In genomic region chr19:1037553-1038115, GRCh38 we compare ENCODE assay signal across 11 cellular contexts. TPM values are rescaled to one million over a fixed set of nuclear protein-coding genes. Genes with fewer than 3 reads are reported as not detected.
DNase-seq lines count a peak whose midpoint lies in the region; ATAC-seq and TF ChIP-seq lines count a peak whose summit lies in the region.
"Had no signal": no experiment of that assay in that cellular context is flagged by ENCODE, and none has a peak within 500 bp of the region (broad histone marks: within the 10 kb centered on the region; RNA-seq: fewer than 3 reads in every experiment).

No MANE protein-coding gene starts in this region.

- H3K4me1 ChIP-seq in CD4-positive, CD25-positive, alpha-beta regulatory T cell (ENCODE audit: control insufficient read depth, insufficient read depth, low read length, poor library complexity, severe bottlenecking): peaks cover 45% of the 10 kb centered on the region
- peaks cover 16 to 49% of the 10 kb centered on the region in 2 experiments for H3K4me1 ChIP-seq in HCT116 (ENCODE audit: control insufficient read depth in 1 of 2, insufficient read depth in 2 of 2, low read length in 2 of 2)
- peaks cover 30 to 49% of the 10 kb centered on the region in 2 donors for H3K4me1 ChIP-seq in naive thymus-derived CD4-positive, alpha-beta T cell (ENCODE audit: control insufficient read depth in 2 of 2, insufficient read depth in 2 of 2, low read length in 2 of 2)
- peaks cover 10% of the 10 kb centered on the region for H3K4me1 ChIP-seq in GM23338 (ENCODE audit: insufficient read depth)

- H3K36me3 ChIP-seq in CD4-positive, CD25-positive, alpha-beta regulatory T cell (ENCODE audit: control insufficient read depth, insufficient read depth, low read length): peaks cover 35% of the 10 kb centered on the region
- H3K36me3 ChIP-seq in HCT116 (ENCODE audit: control insufficient read depth in 1 of 2, insufficient read depth in 2 of 2, low read length in 2 of 2): peaks cover 8 to 12% of the 10 kb centered on the region in 2 experiments; a peak in 3 of 4 replicates
- peaks cover 8 to 37% (median 11%) of the 10 kb centered on the region in 3 experiments for H3K36me3 ChIP-seq in naive thymus-derived CD4-positive, alpha-beta T cell (ENCODE audit: control insufficient read depth in 2 of 3, insufficient read depth in 3 of 3, low read length in 3 of 3)
- peaks cover 22% of the 10 kb centered on the region for H3K36me3 ChIP-seq in GM23338 (ENCODE audit: insufficient read depth)

- TF ChIP-seq POLR2A in HCT116 (IDR thresholded peaks at IDR 0.05; ENCODE audit: borderline replicate concordance, extremely low read depth, insufficient read depth, insufficient read length): no peak

- intact Hi-C loops in HCT116 (cut with micrococcal nuclease): no loop called here
- intact Hi-C loops in activated T-helper 2 cell treated with anti-CD3 and anti-CD28 coated beads, Interferon-gamma antibody, Interleukin-2, Interleukin-4, amounts not matched to agents 10 μg/mL and 5 μg/mL and 100 μg/mL, durations not matched to agents 14 hours and 24 hours and 36 hours (cut with micrococcal nuclease): loop anchor here (2.0 kb wide), 3 partner anchors 17 to 203 kb away; partner anchors contain the start of genes ATP5F1D, RNU6-2 and TMEM259
- intact Hi-C loops in naive thymus-derived CD4-positive, alpha-beta T cell (cut with micrococcal nuclease): loop anchor here (2.0 to 5.0 kb wide), 2 partner anchors 37 to 40 kb away; partner anchors contain the start of gene GRIN3B (in 1 of the 2)

- H3K9me2 ChIP-seq in HCT116 (ENCODE audit: insufficient read depth) (no peaks in the 10 kb centered on the region), GM23338 (ENCODE audit: insufficient read depth) (no peaks in the 10 kb centered on the region)

- H3K27me3 ChIP-seq in CD4-positive, CD25-positive, alpha-beta regulatory T cell (ENCODE audit: control insufficient read depth, insufficient read depth, low read length): no peaks in the 10 kb centered on the region
- no peaks in the 10 kb centered on the region for H3K27me3 ChIP-seq in HCT116 (ENCODE audit: insufficient read depth, low read length)
- no peaks in the 10 kb centered on the region for H3K27me3 ChIP-seq in naive thymus-derived CD4-positive, alpha-beta T cell (ENCODE audit: control insufficient read depth in 2 of 2, insufficient read depth in 2 of 2, low read length in 2 of 2)
- H3K27me3 ChIP-seq in GM23338 (ENCODE audit: insufficient read depth): no peaks in the 10 kb centered on the region

- ATAC-seq in CD4-positive, CD25-positive, alpha-beta regulatory T cell (ENCODE audit: low read depth in 2 of 2): no peak
- ATAC-seq in HCT116: no peak
- no peak for ATAC-seq in naive thymus-derived CD4-positive, alpha-beta T cell
- ATAC-seq in GM23338: no peak
- no peak for ATAC-seq in GM21737 (IDR thresholded peaks at IDR 0.05; ENCODE audit: unreplicated experiment)

- H3K27ac ChIP-seq in CD4-positive, CD25-positive, alpha-beta regulatory T cell (ENCODE audit: insufficient read depth, low read length, poor library complexity, severe bottlenecking): peak overlapping the region; percentile 63
- peak overlapping the region; percentile 36; the same call in 1 of the 2 replicates for H3K27ac ChIP-seq in HCT116 (ENCODE audit: low read depth, low read length)
- peak overlapping the region; percentile 60 for H3K27ac ChIP-seq in naive thymus-derived CD4-positive, alpha-beta T cell (ENCODE audit: low read depth, low read length)
- H3K27ac ChIP-seq in GM23338 (ENCODE audit: low read depth): no peak overlapping the region

- H3K9me3 Mint-ChIP-seq in CD4-positive, CD25-positive, alpha-beta regulatory T cell: peaks cover 0 to 2% (median 0%) of the 10 kb centered on the region in 7 donors
- no peaks in the 10 kb centered on the region for H3K9me3 Mint-ChIP-seq in activated T-helper 2 cell treated with anti-CD3 and anti-CD28 coated beads, Interferon-gamma antibody, Interleukin-2, Interleukin-4, amounts not matched to agents 10 μg/mL and 5 μg/mL and 100 μg/mL, durations not matched to agents 14 hours and 24 hours and 36 hours
- peaks cover 0 to 2% (median 0%) of the 10 kb centered on the region in 11 donors for H3K9me3 Mint-ChIP-seq in naive thymus-derived CD4-positive, alpha-beta T cell
- peaks cover 2% of the 10 kb centered on the region; the same call in 2 of the 3 replicates for H3K9me3 Mint-ChIP-seq in GM23338

- no TSS peak for BruUV-seq in HCT116 (replicated peaks; lab: Mats Ljungman, UMichigan)

- POLR2A ChIA-PET in HCT116 (lab: Charles Lee): interaction anchor here (7.8 kb wide), 1 partner anchor 10 kb away, joined by 85 read pairs; the partner anchor contains the start of gene CNN2
- POLR2A ChIA-PET in naive thymus-derived CD4-positive, alpha-beta T cell (lab: Charles Lee): interaction anchor here (0.6 to 9.4 kb wide), 12 partner anchors 9 to 362 kb away, joined by 3 to 342 read pairs (median 5); partner anchors contain the start of genes ARHGAP45, CNN2, RNU6-2 and TMEM259

- H3K4me3 Mint-ChIP-seq in CD4-positive, CD25-positive, alpha-beta regulatory T cell: peak overlapping the region; percentile 73 to 99 (median 95)
- H3K4me3 Mint-ChIP-seq in activated T-helper 2 cell treated with anti-CD3 and anti-CD28 coated beads, Interferon-gamma antibody, Interleukin-2, Interleukin-4, amounts not matched to agents 10 μg/mL and 5 μg/mL and 100 μg/mL, durations not matched to agents 14 hours and 24 hours and 36 hours (ENCODE audit: low read depth): peak overlapping the region; percentile 58
- H3K4me3 Mint-ChIP-seq in naive thymus-derived CD4-positive, alpha-beta T cell: peak overlapping the region; percentile 32 to 100 (median 98)
- no peak overlapping the region; the same call in 2 of the 3 replicates for H3K4me3 Mint-ChIP-seq in GM23338

- peak overlapping the region; percentile 13 for H3K4me3 ChIP-seq in CD4-positive, CD25-positive, alpha-beta regulatory T cell (ENCODE audit: low read depth, low read length)
- H3K4me3 ChIP-seq in HCT116 (replicated peaks in 1 of 2; ENCODE audit: low read depth in 1 of 2, low read length in 2 of 2) (no peak overlapping the region), GM23338 (no peak overlapping the region)
- H3K4me3 ChIP-seq in naive thymus-derived CD4-positive, alpha-beta T cell (ENCODE audit: low read length): peak overlapping the region; percentile 43

- H3F3A ChIP-seq in GM23338 (replicated peaks; ENCODE audit: low read depth): peaks cover 46% of the 10 kb centered on the region

- TF ChIP-seq RAD21 in HCT116 (IDR thresholded peaks at IDR 0.05; ENCODE audit: low read depth): no peak

- TF ChIP-seq CTCF in HCT116 (IDR thresholded peaks at IDR 0.05 in 2 of 3, conservative IDR thresholded peaks at IDR 0.05 in 1 of 3; ENCODE audit: borderline replicate concordance in 1 of 3, insufficient read depth in 1 of 3, low read depth in 2 of 3, low read length in 2 of 3): no peak
- TF ChIP-seq CTCF in GM23338 (conservative IDR thresholded peaks at IDR 0.05; ENCODE audit: low read depth in 2 of 2): no peak

- RAD21 ChIA-PET in HCT116 (lab: Charles Lee; ENCODE audit: low non-redundant PET in 1 of 2, low total read pairs in 2 of 2, uncharacterized antibody in 2 of 2, unreplicated experiment in 2 of 2): no interaction called here

- H3K4me2 ChIP-seq in HCT116 (ENCODE audit: low read length): no peak overlapping the region
- no peak overlapping the region for H3K4me2 ChIP-seq in GM23338

- DNase-seq in CD4-positive, CD25-positive, alpha-beta regulatory T cell: no peak
- DNase-seq in HCT116 (ENCODE audit: low read depth, low spot score) (no peak), GM23338 (ENCODE audit: low spot score) (no peak), NCI-H1105 (lab: John Stamatoyannopoulos, UW) (no peak), NCI-H345 treated with DMSO at 0.1 percent for 48 hours (lab: John Stamatoyannopoulos, UW; ENCODE audit: unreplicated experiment) (no peak)
- DNase-seq in activated T-helper 2 cell treated with anti-CD3 and anti-CD28 coated beads, Interferon-gamma antibody, Interleukin-2, Interleukin-4, amounts not matched to agents 10 μg/mL and 5 μg/mL and 100 μg/mL, durations not matched to agents 14 hours and 24 hours and 36 hours (ENCODE audit: low spot score): no peak
- DNase-seq in naive thymus-derived CD4-positive, alpha-beta T cell: peak in 1 of 9 donors; percentile 16
- DNase-seq: activated gamma-delta T cell, NCI-H1694 treated with DMSO at 0.1 percent for 48 hours had no signal

- H3K79me2 ChIP-seq in HCT116 (ENCODE audit: insufficient read depth, low read length) (peaks cover 19% of the 10 kb centered on the region; the same call in 1 of the 2 replicates), GM23338 (replicated peaks; ENCODE audit: insufficient read depth) (peaks cover 6% of the 10 kb centered on the region; the same call in 1 of the 2 replicates)

- H3K27ac Mint-ChIP-seq in CD4-positive, CD25-positive, alpha-beta regulatory T cell: peak overlapping the region; percentile 83 to 95 (median 84)
- H3K27ac Mint-ChIP-seq in activated T-helper 2 cell treated with anti-CD3 and anti-CD28 coated beads, Interferon-gamma antibody, Interleukin-2, Interleukin-4, amounts not matched to agents 10 μg/mL and 5 μg/mL and 100 μg/mL, durations not matched to agents 14 hours and 24 hours and 36 hours: peak overlapping the region; percentile 68
- peak overlapping the region; percentile 78 to 98 (median 95) for H3K27ac Mint-ChIP-seq in naive thymus-derived CD4-positive, alpha-beta T cell
- no peak overlapping the region for H3K27ac Mint-ChIP-seq in GM23338

- H3K27me3 Mint-ChIP-seq in CD4-positive, CD25-positive, alpha-beta regulatory T cell: no peaks in the 10 kb centered on the region
- no peaks in the 10 kb centered on the region for H3K27me3 Mint-ChIP-seq in activated T-helper 2 cell treated with anti-CD3 and anti-CD28 coated beads, Interferon-gamma antibody, Interleukin-2, Interleukin-4, amounts not matched to agents 10 μg/mL and 5 μg/mL and 100 μg/mL, durations not matched to agents 14 hours and 24 hours and 36 hours (ENCODE audit: low read depth)
- H3K27me3 Mint-ChIP-seq in naive thymus-derived CD4-positive, alpha-beta T cell: no peaks in the 10 kb centered on the region
- peaks cover 46% of the 10 kb centered on the region for H3K27me3 Mint-ChIP-seq in GM23338 (ENCODE audit: insufficient read depth, low read depth, poor library complexity)

- CTCF ChIA-PET in HCT116 (lab: Charles Lee): no interaction called here
- CTCF ChIA-PET in naive thymus-derived CD4-positive, alpha-beta T cell (lab: Charles Lee): interaction anchor here (0.6 to 2.5 kb wide), 4 partner anchors 12 to 139 kb away, joined by 3 to 6 read pairs (median 4); partner anchors contain the start of gene CNN2

- H3K4me1 Mint-ChIP-seq in CD4-positive, CD25-positive, alpha-beta regulatory T cell: peaks cover 0 to 69% (median 26%) of the 10 kb centered on the region in 4 donors
- H3K4me1 Mint-ChIP-seq in activated T-helper 2 cell treated with anti-CD3 and anti-CD28 coated beads, Interferon-gamma antibody, Interleukin-2, Interleukin-4, amounts not matched to agents 10 μg/mL and 5 μg/mL and 100 μg/mL, durations not matched to agents 14 hours and 24 hours and 36 hours (ENCODE audit: low read depth): peaks cover 38% of the 10 kb centered on the region
- H3K4me1 Mint-ChIP-seq in naive thymus-derived CD4-positive, alpha-beta T cell: peaks cover 29 to 71% (median 62%) of the 10 kb centered on the region in 7 donors
- H3K4me1 Mint-ChIP-seq in GM23338: peaks cover 15% of the 10 kb centered on the region

- H3K36me3 Mint-ChIP-seq in CD4-positive, CD25-positive, alpha-beta regulatory T cell: peaks cover 18% of the 10 kb centered on the region
- peaks cover 56% of the 10 kb centered on the region for H3K36me3 Mint-ChIP-seq in activated T-helper 2 cell treated with anti-CD3 and anti-CD28 coated beads, Interferon-gamma antibody, Interleukin-2, Interleukin-4, amounts not matched to agents 10 μg/mL and 5 μg/mL and 100 μg/mL, durations not matched to agents 14 hours and 24 hours and 36 hours (ENCODE audit: low read depth)
- peaks cover 6 to 37% (median 14%) of the 10 kb centered on the region in 5 donors for H3K36me3 Mint-ChIP-seq in naive thymus-derived CD4-positive, alpha-beta T cell
- H3K36me3 Mint-ChIP-seq in GM23338 (ENCODE audit: low read depth): peaks cover 54% of the 10 kb centered on the region

- no peak overlapping the region for H3K9ac ChIP-seq in HCT116 (ENCODE audit: low read length)

- H3K9me3 ChIP-seq in CD4-positive, CD25-positive, alpha-beta regulatory T cell (ENCODE audit: control insufficient read depth in 2 of 2, low read length in 2 of 2): no peaks in the 10 kb centered on the region
- H3K9me3 ChIP-seq in HCT116 (ENCODE audit: control insufficient read depth in 1 of 2, insufficient read depth in 1 of 2, low read depth in 1 of 2, low read length in 2 of 2): no peaks in the 10 kb centered on the region
- no peaks in the 10 kb centered on the region for H3K9me3 ChIP-seq in naive thymus-derived CD4-positive, alpha-beta T cell (ENCODE audit: control insufficient read depth in 2 of 3, low read length in 3 of 3)

- H4K20me1 ChIP-seq in HCT116 (ENCODE audit: insufficient read depth): no peaks in the 10 kb centered on the region
- peaks cover 10% of the 10 kb centered on the region; the same call in 1 of the 2 replicates for H4K20me1 ChIP-seq in GM23338 (replicated peaks; ENCODE audit: insufficient read depth)

- H2AFZ ChIP-seq in HCT116 (ENCODE audit: low read depth, low read length, poor library complexity, severe bottlenecking) (no peak overlapping the region), GM23338 (no peak overlapping the region)

RNA-seq across cellular contexts. Expression of gene ABCA7, which starts 2.3 kb away (rescaled TPM):
- 161 TPM for total RNA-seq in CD4-positive, CD25-positive, alpha-beta regulatory T cell
- polyA plus RNA-seq in CD4-positive, CD25-positive, alpha-beta regulatory T cell: 10 to 100 TPM in 1 of 4 donors, 1 to 10 TPM in 3; 3.4 to 13.3 (median 6.9) TPM
- 91.4 TPM for total RNA-seq in HCT116 (2021; ENCODE audit: unreplicated experiment)
- polyA plus RNA-seq in HCT116 (2012): 59.2 and 65.7 TPM in 2 replicates
- 17.2 and 19.6 TPM in 2 replicates for total RNA-seq in activated T-helper 2 cell treated with anti-CD3 and anti-CD28 coated beads, Interferon-gamma antibody, Interleukin-2, Interleukin-4, amounts not matched to agents 10 μg/mL and 5 μg/mL and 100 μg/mL, durations not matched to agents 14 hours and 24 hours and 36 hours
- total RNA-seq in naive thymus-derived CD4-positive, alpha-beta T cell: 100 to 1,000 TPM in 4 of 5 experiments, 10 to 100 TPM in 1; 57.8 to 323 (median 155) TPM
- polyA plus RNA-seq in naive thymus-derived CD4-positive, alpha-beta T cell: 10 to 100 TPM in 1 of 2 donors, 1 to 10 TPM in 1; 6.6 to 25.5 TPM
- 18.1 and 22.2 TPM in 2 replicates for total RNA-seq in GM23338 (2014; rRNA removed; shearing (Covaris generic))
- 27.4 and 30.3 TPM in 2 replicates for polyA plus RNA-seq in GM23338 (2016; fragmentation: Nextera tagmentation; extraction: Ambion mirVana)

RNA-seq across cellular contexts. Expression of gene CNN2, which starts 11.2 kb away (rescaled TPM):
- 397 TPM for total RNA-seq in CD4-positive, CD25-positive, alpha-beta regulatory T cell
- 100 to 1,000 TPM; 378 to 426 (median 401) TPM for polyA plus RNA-seq in CD4-positive, CD25-positive, alpha-beta regulatory T cell
- total RNA-seq in HCT116 (2021; ENCODE audit: unreplicated experiment): 212 TPM
- 140 and 171 TPM in 2 replicates for polyA plus RNA-seq in HCT116 (2012)
- 160 and 163 TPM in 2 replicates for total RNA-seq in activated T-helper 2 cell treated with anti-CD3 and anti-CD28 coated beads, Interferon-gamma antibody, Interleukin-2, Interleukin-4, amounts not matched to agents 10 μg/mL and 5 μg/mL and 100 μg/mL, durations not matched to agents 14 hours and 24 hours and 36 hours
- 100 to 1,000 TPM; 234 to 440 (median 240) TPM for total RNA-seq in naive thymus-derived CD4-positive, alpha-beta T cell
- 100 to 1,000 TPM; 401 to 704 TPM for polyA plus RNA-seq in naive thymus-derived CD4-positive, alpha-beta T cell
- total RNA-seq in GM23338 (2014; rRNA removed; shearing (Covaris generic)): 392 and 426 TPM in 2 replicates
- 314 and 330 TPM in 2 replicates for polyA plus RNA-seq in GM23338 (2016; fragmentation: Nextera tagmentation; extraction: Ambion mirVana)

RNA-seq across cellular contexts. Expression of gene RNU6-2, which starts 16.3 kb away (rescaled TPM):
- not detected for total RNA-seq in CD4-positive, CD25-positive, alpha-beta regulatory T cell
- not detected for polyA plus RNA-seq in CD4-positive, CD25-positive, alpha-beta regulatory T cell
- not detected for total RNA-seq in HCT116 (2021; ENCODE audit: unreplicated experiment)
- not detected in 2 replicates for polyA plus RNA-seq in HCT116 (2012)
- not detected in 2 replicates for total RNA-seq in activated T-helper 2 cell treated with anti-CD3 and anti-CD28 coated beads, Interferon-gamma antibody, Interleukin-2, Interleukin-4, amounts not matched to agents 10 μg/mL and 5 μg/mL and 100 μg/mL, durations not matched to agents 14 hours and 24 hours and 36 hours
- total RNA-seq in naive thymus-derived CD4-positive, alpha-beta T cell: not detected
- not detected for polyA plus RNA-seq in naive thymus-derived CD4-positive, alpha-beta T cell
- not detected in 2 replicates for total RNA-seq in GM23338 (2014; rRNA removed; shearing (Covaris generic))
- polyA plus RNA-seq in GM23338 (2016; fragmentation: Nextera tagmentation; extraction: Ambion mirVana): not detected in 2 replicates
- total RNA-seq: mesenteric fat pad had no signal

RNA-seq across cellular contexts. Expression of gene TMEM259, which starts 16.7 kb away (rescaled TPM):
- 339 TPM for total RNA-seq in CD4-positive, CD25-positive, alpha-beta regulatory T cell
- 10 to 100 TPM; 51.6 to 67.1 (median 54.2) TPM for polyA plus RNA-seq in CD4-positive, CD25-positive, alpha-beta regulatory T cell
- total RNA-seq in HCT116 (2021; ENCODE audit: unreplicated experiment): 202 TPM
- 168 and 187 TPM in 2 replicates for polyA plus RNA-seq in HCT116 (2012)
- total RNA-seq in activated T-helper 2 cell treated with anti-CD3 and anti-CD28 coated beads, Interferon-gamma antibody, Interleukin-2, Interleukin-4, amounts not matched to agents 10 μg/mL and 5 μg/mL and 100 μg/mL, durations not matched to agents 14 hours and 24 hours and 36 hours: 137 and 138 TPM in 2 replicates
- 100 to 1,000 TPM; 189 to 347 (median 311) TPM for total RNA-seq in naive thymus-derived CD4-positive, alpha-beta T cell
- 10 to 100 TPM; 40.7 to 86.1 TPM for polyA plus RNA-seq in naive thymus-derived CD4-positive, alpha-beta T cell
- total RNA-seq in GM23338 (2014; rRNA removed; shearing (Covaris generic)): 144 and 196 TPM in 2 replicates
- 82.8 and 84.5 TPM in 2 replicates for polyA plus RNA-seq in GM23338 (2016; fragmentation: Nextera tagmentation; extraction: Ambion mirVana)

RNA-seq across cellular contexts. Expression of gene ARHGAP45, which starts 29.3 kb away (rescaled TPM):
- total RNA-seq in CD4-positive, CD25-positive, alpha-beta regulatory T cell: 756 TPM
- 100 to 1,000 TPM; 258 to 297 (median 277) TPM for polyA plus RNA-seq in CD4-positive, CD25-positive, alpha-beta regulatory T cell
- total RNA-seq in HCT116 (2021; ENCODE audit: unreplicated experiment): 30.4 TPM
- polyA plus RNA-seq in HCT116 (2012): 26.5 and 29.8 TPM in 2 replicates
- total RNA-seq in activated T-helper 2 cell treated with anti-CD3 and anti-CD28 coated beads, Interferon-gamma antibody, Interleukin-2, Interleukin-4, amounts not matched to agents 10 μg/mL and 5 μg/mL and 100 μg/mL, durations not matched to agents 14 hours and 24 hours and 36 hours: 158 TPM in 2 replicates
- total RNA-seq in naive thymus-derived CD4-positive, alpha-beta T cell: 1,000 to 10,000 TPM in 1 of 5 experiments, 100 to 1,000 TPM in 4; 467 to 1,030 (median 779) TPM
- polyA plus RNA-seq in naive thymus-derived CD4-positive, alpha-beta T cell: 100 to 1,000 TPM; 305 to 880 TPM
- total RNA-seq in GM23338 (2014; rRNA removed; shearing (Covaris generic)): 56.0 and 71.8 TPM in 2 replicates
- 24.7 and 28.3 TPM in 2 replicates for polyA plus RNA-seq in GM23338 (2016; fragmentation: Nextera tagmentation; extraction: Ambion mirVana)

Comparison
In these comparisons a context has a peak if more than half of its experiments do, and no peak if none do; other contexts are left out.
1. H3K4me3 ChIP-seq: peak in CD4-positive, CD25-positive, alpha-beta regulatory T cell (single experiment) and naive thymus-derived CD4-positive, alpha-beta T cell (single experiment); none in HCT116 (0 of 2) and GM23338 (single experiment).